ENCODE assay signal across 17 cellular contexts in genomic region chr18:49207373-49207772, GRCh38.
DNase-seq lines count a peak whose midpoint lies in the region; ATAC-seq and TF ChIP-seq lines count a peak whose summit lies in the region.
"Had no signal": no experiment of that assay in that cellular context is flagged by ENCODE, and none has a peak within 500 bp of the region (broad histone marks: within the 10 kb centered on the region; RNA-seq: fewer than 3 reads in every experiment).

No MANE protein-coding gene starts in this region.

- peak overlapping the region; percentile 44 for H3K9ac ChIP-seq in mammary epithelial cell (ENCODE audit: insufficient read depth, low read length)

- H3K9me2 ChIP-seq in GM23338 (ENCODE audit: insufficient read depth): no peaks in the 10 kb centered on the region

- peak overlapping the region; percentile 76 for H3K27ac ChIP-seq in mammary epithelial cell (ENCODE audit: insufficient read depth, low read depth, low read length)
- H3K27ac ChIP-seq in GM23338 (ENCODE audit: low read depth): no peak overlapping the region
- H3K27ac ChIP-seq: C4-2B, cardiac muscle cell had no signal

- H3K79me2 ChIP-seq in mammary epithelial cell (ENCODE audit: insufficient read depth, low read length) (no peaks in the 10 kb centered on the region), GM23338 (replicated peaks; ENCODE audit: insufficient read depth) (no peaks in the 10 kb centered on the region)

- CTCF ChIA-PET in mammary epithelial cell (lab: Charles Lee; ENCODE audit: low non-redundant PET): no interaction called here

- H3K4me2 ChIP-seq in mammary epithelial cell (ENCODE audit: insufficient read depth, low read depth, low read length): peak overlapping the region; percentile 53
- no peak overlapping the region for H3K4me2 ChIP-seq in GM23338

- dilution Hi-C loops in mammary epithelial cell (cut with HindIII; ENCODE audit: low sequenced_read_pairs): no loop called here

- DNase-seq in Daoy (ENCODE audit: low read depth) (peak; percentile 48), NCI-H226 (peak; percentile 67), mammary epithelial cell (peak; percentile 91), non-pigmented ciliary epithelial cell (ENCODE audit: low read depth) (peak; percentile 52), NCI-H69 (lab: John Stamatoyannopoulos, UW) (no peak), GM23338 (ENCODE audit: low spot score) (no peak), NCI-H2196 treated with DMSO at 0.1 percent for 48 hours (lab: John Stamatoyannopoulos, UW; ENCODE audit: unreplicated experiment) (no peak)
- DNase-seq: activated CD4-positive, alpha-beta T cell treated with anti-CD3 and anti-CD28 coated beads, Interleukin-2, amount 50 U/mL, for 48 hours; activated effector memory CD4-positive, alpha-beta T cell treated with anti-CD3 and anti-CD28 coated beads, Interleukin-2, amount 50 U/mL, for 16 hours; glutamatergic neuron; islet precursor cell; NCI-H526 treated with DMSO at 0.1 percent for 48 hours; T1000 had no signal

- H3K27me3 Mint-ChIP-seq in GM23338 (ENCODE audit: insufficient read depth, low read depth, poor library complexity): no peaks in the 10 kb centered on the region
- H3K27me3 Mint-ChIP-seq: type B pancreatic cell had no signal

- no peaks in the 10 kb centered on the region for H3K9me3 ChIP-seq in mammary epithelial cell (replicated peaks; ENCODE audit: insufficient read depth, low read length)

- H3K4me1 ChIP-seq in mammary epithelial cell (ENCODE audit: insufficient read depth, low read length) (peaks cover 24% of the 10 kb centered on the region), GM23338 (ENCODE audit: insufficient read depth) (no peaks in the 10 kb centered on the region)

- TF ChIP-seq CTCF in mammary epithelial cell (conservative IDR thresholded peaks at IDR 0.05 in 1 of 2, IDR thresholded peaks at IDR 0.05 in 1 of 2; ENCODE audit: extremely low read depth in 1 of 2, insufficient read depth in 1 of 2, low read depth in 1 of 2, low read length in 2 of 2): no peak
- TF ChIP-seq CTCF in GM23338 (conservative IDR thresholded peaks at IDR 0.05; ENCODE audit: low read depth in 2 of 2): no peak

- H2AFZ ChIP-seq in mammary epithelial cell (ENCODE audit: low read depth, low read length) (peak overlapping the region; percentile 2), GM23338 (no peak overlapping the region)

- H3K4me1 Mint-ChIP-seq in GM23338: no peaks in the 10 kb centered on the region

- intact Hi-C loops in mammary epithelial cell (cut with micrococcal nuclease): no loop called here

- no peaks in the 10 kb centered on the region for H3K36me3 ChIP-seq in mammary epithelial cell (ENCODE audit: insufficient read depth, low read length)
- no peaks in the 10 kb centered on the region for H3K36me3 ChIP-seq in GM23338 (ENCODE audit: insufficient read depth)
- H3K36me3 ChIP-seq: cardiac muscle cell had no signal

- BruUV-seq in mammary epithelial cell (replicated peaks; lab: Mats Ljungman, UMichigan): no TSS peak

- H3K4me3 Mint-ChIP-seq in GM23338: no peak overlapping the region
- H3K4me3 Mint-ChIP-seq: type B pancreatic cell had no signal

- H3K36me3 Mint-ChIP-seq in GM23338 (ENCODE audit: low read depth): peaks cover 6% of the 10 kb centered on the region; the same call in 2 of the 3 replicates

- H3K9me3 Mint-ChIP-seq in GM23338: peaks cover 8% of the 10 kb centered on the region; the same call in 2 of the 3 replicates
- H3K9me3 Mint-ChIP-seq: type B pancreatic cell had no signal

- 17% methylated on average over 2 of the region's 2 CpGs for whole genome bisulfite sequencing in mammary epithelial cell (ENCODE audit: low coverage, missing lambda C conversion rate)

- H3K27me3 ChIP-seq in mammary epithelial cell (ENCODE audit: insufficient read depth, low read length): no peaks in the 10 kb centered on the region
- no peaks in the 10 kb centered on the region for H3K27me3 ChIP-seq in GM23338 (ENCODE audit: insufficient read depth)
- H3K27me3 ChIP-seq: cardiac muscle cell had no signal

- H3F3A ChIP-seq in GM23338 (replicated peaks; ENCODE audit: low read depth): no peaks in the 10 kb centered on the region

- in situ Hi-C loops in mammary epithelial cell (cut with MboI; ENCODE audit: low sequenced_read_pairs in 2 of 2): no loop called here

- ATAC-seq in HG02588 (IDR thresholded peaks at IDR 0.05; ENCODE audit: unreplicated experiment) (no peak), GM23338 (no peak)

- no peak overlapping the region for H3K4me3 ChIP-seq in mammary epithelial cell (replicated peaks in 1 of 3; ENCODE audit: insufficient read depth in 1 of 3, low read depth in 2 of 3, low read length in 3 of 3)
- no peak overlapping the region for H3K4me3 ChIP-seq in GM23338
- H3K4me3 ChIP-seq: cardiac muscle cell had no signal

- H4K20me1 ChIP-seq in mammary epithelial cell (ENCODE audit: insufficient read depth, low read length): no peaks in the 10 kb centered on the region
- H4K20me1 ChIP-seq in GM23338 (replicated peaks; ENCODE audit: insufficient read depth): no peaks in the 10 kb centered on the region

- no peak overlapping the region for H3K27ac Mint-ChIP-seq in GM23338
- H3K27ac Mint-ChIP-seq: type B pancreatic cell had no signal

TF ChIP-seq in GM23338, 12 proteins besides CTCF, POLR2A, EP300 and RAD21 (continues in another document):
- TF ChIP-seq POLR2AphosphoS5 (IDR thresholded peaks at IDR 0.05; ENCODE audit: low read depth) (no peak), CREB1 (CRISPR knock-in tag; IDR thresholded peaks at IDR 0.05; ENCODE audit: low read depth) (no peak), EZH2phosphoT487 (IDR thresholded peaks at IDR 0.05; ENCODE audit: unreplicated experiment) (no peak), NANOG (IDR thresholded peaks at IDR 0.05; ENCODE audit: borderline replicate concordance) (no peak), REST (IDR thresholded peaks at IDR 0.05; ENCODE audit: unreplicated experiment) (no peak), STAT1 (IDR thresholded peaks at IDR 0.05; ENCODE audit: unreplicated experiment) (no peak), EZH2 (IDR thresholded peaks at IDR 0.05; ENCODE audit: low read depth, unreplicated experiment) (no peak), JUNB (IDR thresholded peaks at IDR 0.05; ENCODE audit: unreplicated experiment) (no peak)

Comparison
In these comparisons a context has a peak if more than half of its experiments do, and no peak if none do; other contexts are left out.
1. DNase-seq: peak in Daoy (single experiment), NCI-H226 (single experiment), mammary epithelial cell (single experiment) and non-pigmented ciliary epithelial cell (single experiment); none in NCI-H69 (single experiment), GM23338 (single experiment) and NCI-H2196 treated with DMSO at 0.1 percent for 48 hours (single experiment).